In the genomic region with DNA sequence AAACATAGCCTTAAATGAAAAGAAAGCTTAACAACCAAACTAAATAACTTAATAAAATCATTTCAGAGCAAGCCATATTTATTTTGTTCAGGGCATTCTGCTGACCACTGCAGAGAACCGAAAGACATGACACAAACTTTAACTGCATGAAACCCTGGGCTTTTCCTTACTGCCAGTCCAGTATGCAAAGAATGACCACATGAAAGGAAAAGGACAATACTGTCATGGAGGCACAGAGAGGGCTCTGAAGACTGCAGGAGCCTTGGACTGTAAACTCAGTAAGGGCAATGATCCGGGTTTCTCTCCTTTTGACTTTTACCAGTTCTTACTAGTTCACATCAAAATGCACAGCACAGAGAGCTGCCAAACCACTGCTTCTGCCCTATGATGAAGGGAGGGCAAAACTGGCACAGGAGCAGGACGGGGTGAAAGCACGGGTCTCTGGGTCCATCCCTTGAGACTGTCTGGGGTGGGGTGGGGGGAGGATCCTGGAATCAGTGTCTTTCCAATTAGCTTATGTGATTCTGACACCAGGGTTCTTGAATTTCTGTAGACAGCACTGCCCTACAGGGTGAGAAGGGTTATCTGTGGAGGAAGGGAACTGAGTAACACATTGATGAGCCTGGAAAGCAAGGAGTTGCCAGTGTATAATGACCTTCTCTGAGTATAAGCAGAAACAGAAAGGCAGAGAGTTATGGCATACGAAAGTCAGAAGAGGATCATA, we compare ENCODE assay signal across 2 cellular contexts.
TF ChIP-seq lines count a peak whose summit lies in the region.

No MANE protein-coding gene starts in this region.

TF ChIP-seq in liver, 16 proteins besides CTCF, POLR2A, EP300 and RAD21 (continued from another document):
- TF ChIP-seq, protein P1, sequence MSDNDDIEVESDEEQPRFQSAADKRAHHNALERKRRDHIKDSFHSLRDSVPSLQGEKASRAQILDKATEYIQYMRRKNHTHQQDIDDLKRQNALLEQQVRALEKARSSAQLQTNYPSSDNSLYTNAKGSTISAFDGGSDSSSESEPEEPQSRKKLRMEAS (IDR thresholded peaks at IDR 0.05) = no peak
- TF ChIP-seq HNF4A (conservative IDR thresholded peaks at IDR 0.05) (no peak), NR2F2 (IDR thresholded peaks at IDR 0.05) (no peak), GABPA (IDR thresholded peaks at IDR 0.05 in 1 of 2, conservative IDR thresholded peaks at IDR 0.05 in 1 of 2) (no peak), RXRA (IDR thresholded peaks at IDR 0.05) (no peak), EGR1 (IDR thresholded peaks at IDR 0.05; ENCODE audit: low read depth in 2 of 2) (no peak), ZBTB33 (IDR thresholded peaks at IDR 0.05) (no peak), TAF1 (conservative IDR thresholded peaks at IDR 0.05) (no peak), FOXA1 (IDR thresholded peaks at IDR 0.05) (no peak), JUND (IDR thresholded peaks at IDR 0.05) (no peak), HNF4G (IDR thresholded peaks at IDR 0.05) (no peak), SP1 (IDR thresholded peaks at IDR 0.05) (no peak)
TF ChIP-seq in liver: peak in this region for 0.

TF ChIP-seq in HepG2, 621 proteins besides CTCF, POLR2A, EP300 and RAD21 (continued from another document):
- TF ChIP-seq, protein P2, sequence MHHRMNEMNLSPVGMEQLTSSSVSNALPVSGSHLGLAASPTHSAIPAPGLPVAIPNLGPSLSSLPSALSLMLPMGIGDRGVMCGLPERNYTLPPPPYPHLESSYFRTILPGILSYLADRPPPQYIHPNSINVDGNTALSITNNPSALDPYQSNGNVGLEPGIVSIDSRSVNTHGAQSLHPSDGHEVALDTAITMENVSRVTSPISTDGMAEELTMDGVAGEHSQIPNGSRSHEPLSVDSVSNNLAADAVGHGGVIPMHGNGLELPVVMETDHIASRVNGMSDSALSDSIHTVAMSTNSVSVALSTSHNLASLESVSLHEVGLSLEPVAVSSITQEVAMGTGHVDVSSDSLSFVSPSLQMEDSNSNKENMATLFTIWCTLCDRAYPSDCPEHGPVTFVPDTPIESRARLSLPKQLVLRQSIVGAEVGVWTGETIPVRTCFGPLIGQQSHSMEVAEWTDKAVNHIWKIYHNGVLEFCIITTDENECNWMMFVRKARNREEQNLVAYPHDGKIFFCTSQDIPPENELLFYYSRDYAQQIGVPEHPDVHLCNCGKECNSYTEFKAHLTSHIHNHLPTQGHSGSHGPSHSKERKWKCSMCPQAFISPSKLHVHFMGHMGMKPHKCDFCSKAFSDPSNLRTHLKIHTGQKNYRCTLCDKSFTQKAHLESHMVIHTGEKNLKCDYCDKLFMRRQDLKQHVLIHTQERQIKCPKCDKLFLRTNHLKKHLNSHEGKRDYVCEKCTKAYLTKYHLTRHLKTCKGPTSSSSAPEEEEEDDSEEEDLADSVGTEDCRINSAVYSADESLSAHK (CRISPR knock-in tag; IDR thresholded peaks at IDR 0.05; ENCODE audit: borderline replicate concordance) = no peak
- TF ChIP-seq ZNF343 (CRISPR knock-in tag; IDR thresholded peaks at IDR 0.05) (no peak), ZNF44 (CRISPR knock-in tag; IDR thresholded peaks at IDR 0.05) (no peak)
